ENCODE assay signal across 10 cellular contexts in genomic region chr13:28161370-28161769, GRCh38. TPM values are rescaled to one million over a fixed set of nuclear protein-coding genes. Genes with fewer than 3 reads are reported as not detected.
DNase-seq lines count a peak whose midpoint lies in the region; ATAC-seq and TF ChIP-seq lines count a peak whose summit lies in the region.
"Had no signal": no experiment of that assay in that cellular context is flagged by ENCODE, and none has a peak within 500 bp of the region (broad histone marks: within the 10 kb centered on the region; RNA-seq: fewer than 3 reads in every experiment).

No MANE protein-coding gene starts in this region.

- 0% methylated on average over 1 of the region's 1 CpG for WGBS in mesenchymal stem cell

- no peak overlapping the region for H4K91ac ChIP-seq in mesenchymal stem cell (ENCODE audit: low read length)

- no peak overlapping the region for H2BK12ac ChIP-seq in mesenchymal stem cell (ENCODE audit: low read length in 2 of 2)

- no peak overlapping the region for H2BK15ac ChIP-seq in mesenchymal stem cell (ENCODE audit: low read depth, poor library complexity, severe bottlenecking)

- H2BK5ac ChIP-seq in mesenchymal stem cell (ENCODE audit: low read depth, low read length, poor library complexity, severe bottlenecking): no peak overlapping the region

- H3K9me2 ChIP-seq in Karpas-422 (replicated peaks; ENCODE audit: insufficient read depth, low read length): no peaks in the 10 kb centered on the region

- no peak for TF ChIP-seq CTCF in colonic mucosa (IDR thresholded peaks at IDR 0.05)

- in situ Hi-C loops in Caki2 (cut with HindIII; ENCODE audit: low pct_unique_long_range_greater_than_20kb, low sequenced_read_pairs): no loop called here

- DNase-seq in Caki2 (ENCODE audit: low read depth) (peak; percentile 12), Karpas-422 (no peak), colonic mucosa (peak; percentile 45), mesenchymal stem cell (peak; percentile 62), hypothalamus (lab: John Stamatoyannopoulos, UW) (no peak), COLO668 (lab: John Stamatoyannopoulos, UW; ENCODE audit: unreplicated experiment) (no peak), superior temporal gyrus (ENCODE audit: extremely low spot score) (no peak)
- DNase-seq: activated CD4-positive, alpha-beta T cell treated with anti-CD3 and anti-CD28 coated beads for 48 hours; aorta had no signal

- no peak overlapping the region for H4K8ac ChIP-seq in mesenchymal stem cell (ENCODE audit: low read length)

- H3K9me3 ChIP-seq in Karpas-422 (ENCODE audit: low read length) (no peaks in the 10 kb centered on the region; the same call in 1 of the 2 replicates), colonic mucosa (no peaks in the 10 kb centered on the region), mesenchymal stem cell (ENCODE audit: control insufficient read depth, low read length) (no peaks in the 10 kb centered on the region)

- H3K14ac ChIP-seq in mesenchymal stem cell (ENCODE audit: low read length in 2 of 2): no peak overlapping the region

- H3K23ac ChIP-seq in mesenchymal stem cell (ENCODE audit: low read length in 2 of 2): no peak overlapping the region

- H3K18ac ChIP-seq in mesenchymal stem cell (ENCODE audit: low read depth in 1 of 2, low read length in 2 of 2): no peak overlapping the region

- intact Hi-C loops in colonic mucosa (cut with DNase I): no loop called here

- no peak overlapping the region for H3K4ac ChIP-seq in mesenchymal stem cell (ENCODE audit: low read depth in 1 of 2, low read length in 2 of 2)

- H3K79me1 ChIP-seq in mesenchymal stem cell (replicated peaks; ENCODE audit: low read length, poor library complexity, severe bottlenecking): peaks cover 20% of the 10 kb centered on the region

- no peak overlapping the region for H2BK120ac ChIP-seq in mesenchymal stem cell (ENCODE audit: low read depth, low read length)

- no peaks in the 10 kb centered on the region for H3K27me3 ChIP-seq in Karpas-422 (ENCODE audit: low read length)
- no peaks in the 10 kb centered on the region for H3K27me3 ChIP-seq in colonic mucosa
- H3K27me3 ChIP-seq in mesenchymal stem cell (ENCODE audit: control insufficient read depth in 1 of 2, insufficient read depth in 1 of 2, low read length in 2 of 2): no peaks in the 10 kb centered on the region

- H3K4me1 ChIP-seq in Karpas-422 (ENCODE audit: low read length): peaks cover 18% of the 10 kb centered on the region
- H3K4me1 ChIP-seq in colonic mucosa: peaks cover 9% of the 10 kb centered on the region
- H3K4me1 ChIP-seq in mesenchymal stem cell (ENCODE audit: control insufficient read depth, insufficient read depth, low read depth, low read length): no peaks in the 10 kb centered on the region

- H2AFZ ChIP-seq in Karpas-422 (ENCODE audit: low read length) (no peak overlapping the region), mesenchymal stem cell (ENCODE audit: low read depth, low read length) (no peak overlapping the region)

- no peak for ATAC-seq in GM19467 (IDR thresholded peaks at IDR 0.05; ENCODE audit: unreplicated experiment)

- H3K4me2 ChIP-seq in Karpas-422 (ENCODE audit: low read depth, low read length, poor library complexity, severe bottlenecking) (no peak overlapping the region), mesenchymal stem cell (ENCODE audit: low read length, poor library complexity, severe bottlenecking) (no peak overlapping the region)

- H3K27ac ChIP-seq in Karpas-422 (ENCODE audit: low read length): 0 out of 2 replicates have a peak overlapping the region, but pooled peaks have one; percentile 22
- no peak overlapping the region for H3K27ac ChIP-seq in colonic mucosa
- no peak overlapping the region for H3K27ac ChIP-seq in mesenchymal stem cell (ENCODE audit: low read length, poor library complexity, severe bottlenecking)

- peaks cover 7% of the 10 kb centered on the region for H4K20me1 ChIP-seq in Karpas-422 (ENCODE audit: insufficient read depth, low read depth, low read length)

- H3K36me3 ChIP-seq in Karpas-422 (ENCODE audit: insufficient read depth, low read length): no peaks in the 10 kb centered on the region
- H3K36me3 ChIP-seq in colonic mucosa: no peaks in the 10 kb centered on the region
- peaks cover 0 to 3% of the 10 kb centered on the region in 2 experiments for H3K36me3 ChIP-seq in mesenchymal stem cell (ENCODE audit: control insufficient read depth in 1 of 2, insufficient read depth in 2 of 2, low read depth in 1 of 2, low read length in 2 of 2)

- no peak overlapping the region for H2AK5ac ChIP-seq in mesenchymal stem cell (ENCODE audit: low read length, severe bottlenecking)

- no peak overlapping the region for H3K9ac ChIP-seq in Karpas-422 (ENCODE audit: low read length)
- peak overlapping the region in 1 of 2 donors; percentile 32 for H3K9ac ChIP-seq in colonic mucosa (ENCODE audit: low read depth in 2 of 2, low read length in 2 of 2)
- H3K9ac ChIP-seq in mesenchymal stem cell (ENCODE audit: low read length): no peak overlapping the region

- H3K4me3 ChIP-seq in Karpas-422 (ENCODE audit: low read length) (no peak overlapping the region), colonic mucosa (no peak overlapping the region), mesenchymal stem cell (ENCODE audit: insufficient read depth in 1 of 2, low read depth in 1 of 2, low read length in 2 of 2) (no peak overlapping the region)

- H3K79me2 ChIP-seq in Karpas-422 (ENCODE audit: low read length): peaks cover 100% of the 10 kb centered on the region

RNA-seq across cellular contexts. Expression of gene PAN3, which starts 23.0 kb away (rescaled TPM):
- 5.7 and 11.6 TPM in 2 replicates for total RNA-seq in Caki2 (2014; rRNA removed; shearing (Covaris generic); ENCODE audit: low replicate concordance)
- total RNA-seq in Karpas-422 (2014; rRNA removed; shearing (Covaris generic); ENCODE audit: low replicate concordance): 21.1 and 39.8 TPM in 2 replicates
- total RNA-seq in colonic mucosa: 10 to 100 TPM; 29.3 to 38.7 TPM
- 11.9 TPM for polyA plus RNA-seq in mesenchymal stem cell (2013, experiment 1 of 2)
- polyA plus RNA-seq in mesenchymal stem cell (2013, experiment 2 of 2): 11.7 TPM

Comparison
In these comparisons a context has a peak if more than half of its experiments do, and no peak if none do; other contexts are left out.
1. DNase-seq: peak in Caki2 (single experiment), colonic mucosa (single experiment) and mesenchymal stem cell (single experiment); none in Karpas-422 (single experiment), hypothalamus (0 of 51), COLO668 (single experiment) and superior temporal gyrus (single experiment).